Comparison of ENCODE assay signal across 11 cellular contexts in the genomic region with DNA sequence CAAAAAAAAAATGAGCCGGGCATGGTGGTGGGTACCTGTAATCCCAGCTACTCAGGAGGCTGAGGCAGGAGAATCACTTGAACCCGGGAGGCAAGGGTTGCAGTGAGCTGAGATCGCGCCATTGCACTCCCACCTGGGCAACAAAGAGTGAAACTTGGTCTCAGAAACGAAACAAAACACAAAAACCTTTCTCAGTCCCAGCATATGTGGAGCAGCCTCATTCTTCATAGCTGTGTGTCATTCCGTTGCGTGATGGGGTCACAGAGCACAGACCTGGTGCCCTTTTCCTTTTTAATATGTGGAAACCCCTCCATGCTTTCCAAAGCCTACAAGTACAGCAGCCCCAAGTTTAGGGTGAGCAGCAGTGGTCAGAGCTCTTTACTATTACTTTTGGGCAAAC. TPM values are rescaled to one million over a fixed set of nuclear protein-coding genes. Genes with fewer than 3 reads are reported as not detected.
DNase-seq lines count a peak whose midpoint lies in the region; ATAC-seq, FAIRE-seq and TF ChIP-seq lines count a peak whose summit lies in the region.
"Had no signal": no experiment of that assay in that cellular context is flagged by ENCODE, and none has a peak within 500 bp of the region (broad histone marks: within the 10 kb centered on the region; RNA-seq: fewer than 3 reads in every experiment).

No MANE protein-coding gene starts in this region.

- no peak overlapping the region for H3K4me3 Mint-ChIP-seq in astrocyte (ENCODE audit: unreplicated experiment)
- H3K4me3 Mint-ChIP-seq in naive thymus-derived CD8-positive, alpha-beta T cell = peak overlapping the region in 4 of 10 donors; percentile 51 to 81 (median 72)

- no peaks in the 10 kb centered on the region for H3K27me3 Mint-ChIP-seq in astrocyte (ENCODE audit: low read depth, unreplicated experiment)
- H3K27me3 Mint-ChIP-seq in naive thymus-derived CD8-positive, alpha-beta T cell = no peaks in the 10 kb centered on the region
- H3K27me3 Mint-ChIP-seq: naive B cell had no signal

- H3K27ac ChIP-seq in GM23248 (peak overlapping the region; percentile 95), astrocyte (ENCODE audit: low read depth, low read length) (no peak overlapping the region), hepatocyte (peak overlapping the region; percentile 90), small intestine (ENCODE audit: low read depth in 1 of 2, low read length in 1 of 2) (peak overlapping the region; percentile 96 to 97)

- H2AFZ ChIP-seq in GM23248 = peak overlapping the region; percentile 74
- H2AFZ ChIP-seq in astrocyte (ENCODE audit: low read depth, low read length) = no peak overlapping the region
- no peak overlapping the region for H2AFZ ChIP-seq in hepatocyte

- H4K20me1 ChIP-seq in GM23248 (ENCODE audit: insufficient read depth) = no peaks in the 10 kb centered on the region
- H4K20me1 ChIP-seq in astrocyte (ENCODE audit: insufficient read depth, low read length) = peaks cover 13% of the 10 kb centered on the region
- no peaks in the 10 kb centered on the region for H4K20me1 ChIP-seq in hepatocyte (ENCODE audit: insufficient read depth, poor library complexity, severe bottlenecking)

- peaks cover 29% of the 10 kb centered on the region for H3K36me3 Mint-ChIP-seq in astrocyte (ENCODE audit: low read depth, unreplicated experiment)
- H3K36me3 Mint-ChIP-seq in naive thymus-derived CD8-positive, alpha-beta T cell = peaks cover 5 to 86% (median 8%) of the 10 kb centered on the region in 3 donors

- TF ChIP-seq CTCF in astrocyte (IDR thresholded peaks at IDR 0.05; ENCODE audit: insufficient read depth, low read depth, low read length) (no peak), hepatocyte (IDR thresholded peaks at IDR 0.05; ENCODE audit: poor library complexity) (no peak), foreskin fibroblast (IDR thresholded peaks at IDR 0.05; ENCODE audit: low read depth, low read length) (no peak)

- H3K27ac Mint-ChIP-seq in astrocyte (ENCODE audit: unreplicated experiment) = no peak overlapping the region
- H3K27ac Mint-ChIP-seq in naive thymus-derived CD8-positive, alpha-beta T cell = peak overlapping the region in 5 of 10 donors; percentile 25 to 91 (median 84)

- H3K27me3 ChIP-seq in GM23248 (replicated peaks; ENCODE audit: insufficient read depth) (no peaks in the 10 kb centered on the region), astrocyte (ENCODE audit: insufficient read depth, low read length) (no peaks in the 10 kb centered on the region), hepatocyte (no peaks in the 10 kb centered on the region), small intestine (ENCODE audit: control insufficient read depth in 2 of 2, insufficient read depth in 2 of 2, low read length in 2 of 2) (no peaks in the 10 kb centered on the region)

- ATAC-seq in GM21576 (IDR thresholded peaks at IDR 0.05; ENCODE audit: unreplicated experiment) = no peak
- ATAC-seq in naive thymus-derived CD8-positive, alpha-beta T cell = no peak
- ATAC-seq: PC-3 had no signal

- no peaks in the 10 kb centered on the region for H3K9me2 ChIP-seq in GM23248 (ENCODE audit: insufficient read depth)
- no peaks in the 10 kb centered on the region for H3K9me2 ChIP-seq in hepatocyte (replicated peaks; ENCODE audit: insufficient read depth)

- DNase-seq in GM23248 = peak; percentile 58
- DNase-seq in astrocyte (ENCODE audit: low read depth) = no peak
- no peak for DNase-seq in hepatocyte (ENCODE audit: low spot score)
- DNase-seq in small intestine = no peak
- no peak for DNase-seq in activated CD4-positive, CD25-positive, alpha-beta regulatory T cell treated with anti-CD3 and anti-CD28 coated beads, Interleukin-2, amount 50 U/mL, for 72 hours
- DNase-seq in foreskin fibroblast = no peak
- no peak for DNase-seq in naive thymus-derived CD8-positive, alpha-beta T cell
- DNase-seq: naive B cell, PC-3 had no signal

- no peak for FAIRE-seq in astrocyte (lab: Jason Lieb, UNC)
- FAIRE-seq in small intestine (lab: Jason Lieb, UNC) = no peak
- FAIRE-seq: endometrium had no signal

- H3K9me3 Mint-ChIP-seq in astrocyte (ENCODE audit: unreplicated experiment) = no peaks in the 10 kb centered on the region
- no peaks in the 10 kb centered on the region for H3K9me3 Mint-ChIP-seq in naive thymus-derived CD8-positive, alpha-beta T cell
- H3K9me3 Mint-ChIP-seq: naive B cell had no signal

- peak overlapping the region; percentile 83 for H3K4me2 ChIP-seq in GM23248 (ENCODE audit: unreplicated experiment)
- peak overlapping the region; percentile 26 for H3K4me2 ChIP-seq in astrocyte (ENCODE audit: low read length)
- H3K4me2 ChIP-seq in hepatocyte = peak overlapping the region; percentile 48

- H3K4me1 ChIP-seq in GM23248 (ENCODE audit: insufficient read depth) (peaks cover 15% of the 10 kb centered on the region), astrocyte (ENCODE audit: insufficient read depth, low read length) (no peaks in the 10 kb centered on the region), hepatocyte (ENCODE audit: insufficient read depth) (peaks cover 6% of the 10 kb centered on the region), small intestine (ENCODE audit: control insufficient read depth in 2 of 2, insufficient read depth in 1 of 2, low read depth in 1 of 2, low read length in 1 of 2) (peaks cover 7 to 8% of the 10 kb centered on the region in 2 donors)

- 33 to 36% methylated on average over 7 of the region's 7 CpGs for whole genome bisulfite sequencing in GM23248 (ENCODE audit: low coverage in 1 of 2, low lambda C conversion rate in 2 of 2, missing lambda C conversion rate in 2 of 2), 2 experiments
- 80% methylated on average over 7 of the region's 7 CpGs for WGBS in hepatocyte (ENCODE audit: low lambda C conversion rate, missing lambda C conversion rate)
- 23 to 50% (median 29%) methylated on average over 7 of the region's 7 CpGs for WGBS in small intestine, 3 donors

- H3K9ac ChIP-seq in GM23248 (peak overlapping the region; percentile 84), astrocyte (ENCODE audit: low read length) (no peak overlapping the region)

- H3K9me3 ChIP-seq in GM23248 (ENCODE audit: low read depth) = no peaks in the 10 kb centered on the region
- H3K9me3 ChIP-seq in astrocyte (ENCODE audit: insufficient read depth, low read depth, low read length) = no peaks in the 10 kb centered on the region
- no peaks in the 10 kb centered on the region for H3K9me3 ChIP-seq in hepatocyte (ENCODE audit: low read depth)
- no peaks in the 10 kb centered on the region for H3K9me3 ChIP-seq in small intestine (ENCODE audit: control insufficient read depth, low read depth)

- peaks cover 6% of the 10 kb centered on the region for H3K4me1 Mint-ChIP-seq in astrocyte (ENCODE audit: low read depth, unreplicated experiment)
- peaks cover 0 to 8% (median 5%) of the 10 kb centered on the region in 4 donors for H3K4me1 Mint-ChIP-seq in naive thymus-derived CD8-positive, alpha-beta T cell

- H3K36me3 ChIP-seq in GM23248 (ENCODE audit: low read depth) = no peaks in the 10 kb centered on the region
- H3K36me3 ChIP-seq in astrocyte (ENCODE audit: insufficient read depth, low read length) = peaks cover 5% of the 10 kb centered on the region
- peaks cover under 1% of the 10 kb centered on the region for H3K36me3 ChIP-seq in hepatocyte (replicated peaks; ENCODE audit: insufficient read depth, low read depth)
- peaks cover 0 to 3% of the 10 kb centered on the region in 2 donors for H3K36me3 ChIP-seq in small intestine (ENCODE audit: control insufficient read depth in 2 of 2, insufficient read depth in 2 of 2, low read length in 2 of 2)

- in situ Hi-C loops in GM23248 (cut with MboI) = no loop called here

- POLR2A ChIA-PET in naive thymus-derived CD8-positive, alpha-beta T cell (lab: Charles Lee) = no interaction called here

- peaks cover 23% of the 10 kb centered on the region for H3F3A ChIP-seq in GM23248 (ENCODE audit: insufficient read depth)

- no peaks in the 10 kb centered on the region for H3K79me2 ChIP-seq in GM23248 (ENCODE audit: insufficient read depth)
- peaks cover 3% of the 10 kb centered on the region for H3K79me2 ChIP-seq in astrocyte (ENCODE audit: insufficient read depth, low read length)
- peaks cover 3% of the 10 kb centered on the region for H3K79me2 ChIP-seq in hepatocyte

- H3K4me3 ChIP-seq in GM23248 = peak overlapping the region; percentile 63
- no peak overlapping the region for H3K4me3 ChIP-seq in astrocyte (ENCODE audit: insufficient read depth, low read depth, low read length)
- H3K4me3 ChIP-seq in hepatocyte = no peak overlapping the region
- peak overlapping the region in 1 of 2 donors; percentile 10 for H3K4me3 ChIP-seq in small intestine (ENCODE audit: low read depth in 1 of 2, low read length in 2 of 2)
- no peak overlapping the region for H3K4me3 ChIP-seq in foreskin fibroblast (ENCODE audit: low read depth in 1 of 2, low read length in 2 of 2)

RNA-seq across cellular contexts. Expression of a gene that starts 13.7 kb away (rescaled TPM):
- 32.2 and 34.1 TPM in 2 replicates for total RNA-seq in GM23248 (2014; rRNA removed; shearing (Covaris generic))
- polyA plus RNA-seq in GM23248 (2016; fragmentation: Nextera tagmentation; extraction: Ambion mirVana) = 4.0 and 4.7 TPM in 2 replicates
- total RNA-seq in astrocyte = 41.7 and 41.9 TPM in 2 replicates
- total RNA-seq in hepatocyte = 27.6 and 30.9 TPM in 2 replicates
- 3.7 and 5.4 TPM in 2 replicates for polyA plus RNA-seq in hepatocyte
- polyA plus RNA-seq in small intestine = 10 to 100 TPM; 23.2 to 48.0 (median 28.0) TPM
- 10 to 100 TPM; 39.3 to 41.2 TPM for total RNA-seq in naive thymus-derived CD8-positive, alpha-beta T cell
- 1 to 10 TPM; 2.6 to 4.5 (median 3.8) TPM for polyA plus RNA-seq in naive thymus-derived CD8-positive, alpha-beta T cell

RNA-seq across cellular contexts. Expression of a gene that starts 19.1 kb away (rescaled TPM):
- 0.32 TPM in 1 of 2 replicates, not detected in the other for total RNA-seq in GM23248 (2014; rRNA removed; shearing (Covaris generic))
- polyA plus RNA-seq in GM23248 (2016; fragmentation: Nextera tagmentation; extraction: Ambion mirVana) (0.13 TPM in 1 of 2 replicates, not detected in the other), hepatocyte (0.33 and 0.46 TPM in 2 replicates), small intestine (1 to 10 TPM; 4.4 to 5.8 (median 4.6) TPM)
- total RNA-seq in astrocyte (0.79 TPM in 1 of 2 replicates, not detected in the other), hepatocyte (1.5 TPM in 1 of 2 replicates, not detected in the other)
- 1 to 10 TPM; 2.9 to 3.9 TPM for total RNA-seq in naive thymus-derived CD8-positive, alpha-beta T cell
- polyA plus RNA-seq in naive thymus-derived CD8-positive, alpha-beta T cell = 1 to 10 TPM in 1 of 3 donors, under 1 TPM in 1, not detected in 1; 0.80 to 1.3 TPM

RNA-seq across cellular contexts. Expression of a gene that starts 58.5 kb away (rescaled TPM):
- 3.8 and 7.6 TPM in 2 replicates for total RNA-seq in GM23248 (2014; rRNA removed; shearing (Covaris generic))
- polyA plus RNA-seq in GM23248 (2016; fragmentation: Nextera tagmentation; extraction: Ambion mirVana) (2.1 and 2.4 TPM in 2 replicates), hepatocyte (3.6 and 6.3 TPM in 2 replicates), small intestine (1 to 10 TPM; 5.1 to 9.8 (median 9.4) TPM)
- total RNA-seq in astrocyte (78.7 and 87.1 TPM in 2 replicates), hepatocyte (3.4 and 5.1 TPM in 2 replicates)
- total RNA-seq in naive thymus-derived CD8-positive, alpha-beta T cell = 1 to 10 TPM; 2.9 to 3.9 TPM
- polyA plus RNA-seq in naive thymus-derived CD8-positive, alpha-beta T cell = 10 to 100 TPM in 1 of 3 donors, 1 to 10 TPM in 2; 8.0 to 11.2 (median 9.1) TPM

Comparison
In these comparisons a context has a peak if more than half of its experiments do, and no peak if none do; other contexts are left out.
1. H3K4me2 ChIP-seq: peak in every context shown above with its lines; median percentile 83 in GM23248; 48 in hepatocyte; 26 in astrocyte.